Comparison of ENCODE assay signal across 8 cellular contexts in genomic region chr15:88852476-88852875, GRCh38. TPM values are rescaled to one million over a fixed set of nuclear protein-coding genes. Genes with fewer than 3 reads are reported as not detected.
"Had no signal": no experiment of that assay in that cellular context is flagged by ENCODE, and none has a peak within 500 bp of the region (broad histone marks: within the 10 kb centered on the region; RNA-seq: fewer than 3 reads in every experiment).

No MANE protein-coding gene starts in this region.

- H3K4me3 Mint-ChIP-seq: IgD-negative memory B cell had no signal

- FAIRE-seq: HepG2, HTR-8/SVneo had no signal

- ATAC-seq: HepG2 had no signal

- H3K27ac ChIP-seq: HL-60 had no signal

- H3K27ac Mint-ChIP-seq: IgD-negative memory B cell had no signal

- H3K36me3 Mint-ChIP-seq: IgD-negative memory B cell had no signal

- DNase-seq: IMR-90, KBM-7, KG1 had no signal

- H3K4me1 Mint-ChIP-seq: IgD-negative memory B cell had no signal

RNA-seq across cellular contexts. Expression of gene HAPLN3, which starts 42.9 kb away (rescaled TPM):
- total RNA-seq: HepG2 had no signal

RNA-seq across cellular contexts. Expression of gene ACAN, which starts 49.2 kb away (rescaled TPM):
- total RNA-seq: HepG2, HT-29 had no signal
- polyA plus RNA-seq: HepG2, IgD-negative memory B cell had no signal
